2 cellular contexts compared by ENCODE assay signal in genomic region chr10:12171512-12171911, GRCh38.
TF ChIP-seq lines count a peak whose summit lies in the region.

No MANE protein-coding gene starts in this region.

TF ChIP-seq in A549, 52 proteins besides CTCF, POLR2A, EP300 and RAD21:
- TF ChIP-seq ZC3H11A (IDR thresholded peaks at IDR 0.05), result peak; percentile 74

TF ChIP-seq in HEK293, 187 proteins besides CTCF, POLR2A, EP300 and RAD21:
- TF ChIP-seq ZNF426 (tag by site-specific recombination; IDR thresholded peaks at IDR 0.05) (peak; percentile 98), ZNF341 (tag by site-specific recombination; IDR thresholded peaks at IDR 0.05; ENCODE audit: low read depth) (peak; percentile 44; the same call in 1 of the 2 replicates), ZNF292 (tag by site-specific recombination; IDR thresholded peaks at IDR 0.05; ENCODE audit: borderline replicate concordance, low read depth) (peak; percentile 89; the same call in 1 of the 2 replicates), ZNF560 (tag by site-specific recombination; IDR thresholded peaks at IDR 0.05; ENCODE audit: borderline replicate concordance) (peak; percentile 93), ZNF510 (tag by site-specific recombination; IDR thresholded peaks at IDR 0.05; ENCODE audit: insufficient replicate concordance) (peak; percentile 75), ZNF19 (tag by site-specific recombination; IDR thresholded peaks at IDR 0.05; ENCODE audit: low read depth) (0 out of 2 replicates have a peak, but pooled peaks have one; percentile 73), ZNF664 (tag by site-specific recombination; IDR thresholded peaks at IDR 0.05) (peak; percentile 90), GLI2 (tag by site-specific recombination; IDR thresholded peaks at IDR 0.05; ENCODE audit: borderline replicate concordance, low read depth) (peak; percentile 57; the same call in 1 of the 2 replicates), ZFP37 (tag by site-specific recombination; IDR thresholded peaks at IDR 0.05) (peak; percentile 81), ZNF580 (tag by site-specific recombination; IDR thresholded peaks at IDR 0.05) (peak; percentile 56; the same call in 1 of the 2 replicates), AEBP2 (tag by site-specific recombination; IDR thresholded peaks at IDR 0.05; ENCODE audit: borderline replicate concordance) (peak; percentile 91; the same call in 1 of the 2 replicates), ZNF558 (tag by site-specific recombination; IDR thresholded peaks at IDR 0.05) (peak; percentile 86), ZNF433 (tag by site-specific recombination; IDR thresholded peaks at IDR 0.05; ENCODE audit: low read depth) (peak; percentile 90), ZNF629 (tag by site-specific recombination; IDR thresholded peaks at IDR 0.05) (peak; percentile 67; the same call in 1 of the 2 replicates), SP3 (tag by site-specific recombination; IDR thresholded peaks at IDR 0.05) (peak; percentile 25; the same call in 1 of the 2 replicates), ZBTB21 (tag by site-specific recombination; IDR thresholded peaks at IDR 0.05) (peak; percentile 74), ZNF140 (tag by site-specific recombination; IDR thresholded peaks at IDR 0.05) (peak; percentile 86; the same call in 1 of the 2 replicates), ZBTB8A (tag by site-specific recombination; IDR thresholded peaks at IDR 0.05) (peak; percentile 89), ZNF404 (tag by site-specific recombination; IDR thresholded peaks at IDR 0.05) (peak; percentile 40; the same call in 1 of the 2 replicates), ZBTB11 (tag by site-specific recombination; conservative IDR thresholded peaks at IDR 0.05; ENCODE audit: low read depth) (peak; percentile 87), ZNF394 (tag by site-specific recombination; IDR thresholded peaks at IDR 0.05; ENCODE audit: borderline replicate concordance) (peak; percentile 99), ZNF530 (tag by site-specific recombination; IDR thresholded peaks at IDR 0.05; ENCODE audit: low read depth) (0 out of 2 replicates have a peak, but pooled peaks have one; percentile 31), ZNF555 (tag by site-specific recombination; conservative IDR thresholded peaks at IDR 0.05) (peak; percentile 95), ZBTB1 (tag by site-specific recombination; IDR thresholded peaks at IDR 0.05) (0 out of 2 replicates have a peak, but pooled peaks have one; percentile 36), GFI1B (tag by site-specific recombination; IDR thresholded peaks at IDR 0.05) (0 out of 2 replicates have a peak, but pooled peaks have one; percentile 26), TSHZ1 (tag by site-specific recombination; IDR thresholded peaks at IDR 0.05; ENCODE audit: borderline replicate concordance) (peak; percentile 30; the same call in 1 of the 2 replicates), ZNF623 (tag by site-specific recombination; IDR thresholded peaks at IDR 0.05) (peak; percentile 86), ZXDB (tag by site-specific recombination; IDR thresholded peaks at IDR 0.05) (peak; percentile 80), ZNF654 (tag by site-specific recombination; IDR thresholded peaks at IDR 0.05; ENCODE audit: low read depth) (peak; percentile 61), ZNF266 (tag by site-specific recombination; IDR thresholded peaks at IDR 0.05; ENCODE audit: low read depth) (peak; percentile 65), ZNF138 (tag by site-specific recombination; IDR thresholded peaks at IDR 0.05; ENCODE audit: borderline replicate concordance) (peak; percentile 71; the same call in 1 of the 2 replicates), ZNF791 (tag by site-specific recombination; IDR thresholded peaks at IDR 0.05) (peak; percentile 53; the same call in 1 of the 2 replicates), ZNF366 (tag by site-specific recombination; conservative IDR thresholded peaks at IDR 0.05) (peak; percentile 41; the same call in 1 of the 2 replicates), ZNF501 (tag by site-specific recombination; IDR thresholded peaks at IDR 0.05) (0 out of 2 replicates have a peak, but pooled peaks have one; percentile 62), ZNF202 (tag by site-specific recombination; IDR thresholded peaks at IDR 0.05; ENCODE audit: borderline replicate concordance) (peak; percentile 94; the same call in 1 of the 2 replicates)
- TF ChIP-seq, protein P1, sequence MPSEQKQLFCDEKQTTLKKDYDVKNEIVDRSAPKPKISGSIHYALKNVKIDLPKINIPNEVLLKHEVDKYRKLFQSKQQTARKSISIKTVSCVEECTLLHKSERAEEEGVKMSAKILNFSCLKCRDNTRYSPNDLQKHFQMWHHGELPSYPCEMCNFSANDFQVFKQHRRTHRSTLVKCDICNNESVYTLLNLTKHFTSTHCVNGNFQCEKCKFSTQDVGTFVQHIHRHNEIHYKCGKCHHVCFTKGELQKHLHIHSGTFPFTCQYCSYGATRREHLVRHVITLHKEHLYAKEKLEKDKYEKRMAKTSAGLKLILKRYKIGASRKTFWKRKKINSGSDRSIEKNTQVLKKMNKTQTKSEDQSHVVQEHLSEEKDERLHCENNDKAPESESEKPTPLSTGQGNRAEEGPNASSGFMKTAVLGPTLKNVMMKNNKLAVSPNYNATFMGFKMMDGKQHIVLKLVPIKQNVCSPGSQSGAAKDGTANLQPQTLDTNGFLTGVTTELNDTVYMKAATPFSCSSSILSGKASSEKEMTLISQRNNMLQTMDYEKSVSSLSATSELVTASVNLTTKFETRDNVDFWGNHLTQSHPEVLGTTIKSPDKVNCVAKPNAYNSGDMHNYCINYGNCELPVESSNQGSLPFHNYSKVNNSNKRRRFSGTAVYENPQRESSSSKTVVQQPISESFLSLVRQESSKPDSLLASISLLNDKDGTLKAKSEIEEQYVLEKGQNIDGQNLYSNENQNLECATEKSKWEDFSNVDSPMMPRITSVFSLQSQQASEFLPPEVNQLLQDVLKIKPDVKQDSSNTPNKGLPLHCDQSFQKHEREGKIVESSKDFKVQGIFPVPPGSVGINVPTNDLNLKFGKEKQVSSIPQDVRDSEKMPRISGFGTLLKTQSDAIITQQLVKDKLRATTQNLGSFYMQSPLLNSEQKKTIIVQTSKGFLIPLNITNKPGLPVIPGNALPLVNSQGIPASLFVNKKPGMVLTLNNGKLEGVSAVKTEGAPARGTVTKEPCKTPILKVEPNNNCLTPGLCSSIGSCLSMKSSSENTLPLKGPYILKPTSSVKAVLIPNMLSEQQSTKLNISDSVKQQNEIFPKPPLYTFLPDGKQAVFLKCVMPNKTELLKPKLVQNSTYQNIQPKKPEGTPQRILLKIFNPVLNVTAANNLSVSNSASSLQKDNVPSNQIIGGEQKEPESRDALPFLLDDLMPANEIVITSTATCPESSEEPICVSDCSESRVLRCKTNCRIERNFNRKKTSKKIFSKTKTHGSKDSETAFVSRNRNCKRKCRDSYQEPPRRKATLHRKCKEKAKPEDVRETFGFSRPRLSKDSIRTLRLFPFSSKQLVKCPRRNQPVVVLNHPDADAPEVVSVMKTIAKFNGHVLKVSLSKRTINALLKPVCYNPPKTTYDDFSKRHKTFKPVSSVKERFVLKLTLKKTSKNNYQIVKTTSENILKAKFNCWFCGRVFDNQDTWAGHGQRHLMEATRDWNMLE (tag by site-specific recombination; conservative IDR thresholded peaks at IDR 0.05; ENCODE audit: low read depth), result peak; percentile 96
- TF ChIP-seq, protein P2, sequence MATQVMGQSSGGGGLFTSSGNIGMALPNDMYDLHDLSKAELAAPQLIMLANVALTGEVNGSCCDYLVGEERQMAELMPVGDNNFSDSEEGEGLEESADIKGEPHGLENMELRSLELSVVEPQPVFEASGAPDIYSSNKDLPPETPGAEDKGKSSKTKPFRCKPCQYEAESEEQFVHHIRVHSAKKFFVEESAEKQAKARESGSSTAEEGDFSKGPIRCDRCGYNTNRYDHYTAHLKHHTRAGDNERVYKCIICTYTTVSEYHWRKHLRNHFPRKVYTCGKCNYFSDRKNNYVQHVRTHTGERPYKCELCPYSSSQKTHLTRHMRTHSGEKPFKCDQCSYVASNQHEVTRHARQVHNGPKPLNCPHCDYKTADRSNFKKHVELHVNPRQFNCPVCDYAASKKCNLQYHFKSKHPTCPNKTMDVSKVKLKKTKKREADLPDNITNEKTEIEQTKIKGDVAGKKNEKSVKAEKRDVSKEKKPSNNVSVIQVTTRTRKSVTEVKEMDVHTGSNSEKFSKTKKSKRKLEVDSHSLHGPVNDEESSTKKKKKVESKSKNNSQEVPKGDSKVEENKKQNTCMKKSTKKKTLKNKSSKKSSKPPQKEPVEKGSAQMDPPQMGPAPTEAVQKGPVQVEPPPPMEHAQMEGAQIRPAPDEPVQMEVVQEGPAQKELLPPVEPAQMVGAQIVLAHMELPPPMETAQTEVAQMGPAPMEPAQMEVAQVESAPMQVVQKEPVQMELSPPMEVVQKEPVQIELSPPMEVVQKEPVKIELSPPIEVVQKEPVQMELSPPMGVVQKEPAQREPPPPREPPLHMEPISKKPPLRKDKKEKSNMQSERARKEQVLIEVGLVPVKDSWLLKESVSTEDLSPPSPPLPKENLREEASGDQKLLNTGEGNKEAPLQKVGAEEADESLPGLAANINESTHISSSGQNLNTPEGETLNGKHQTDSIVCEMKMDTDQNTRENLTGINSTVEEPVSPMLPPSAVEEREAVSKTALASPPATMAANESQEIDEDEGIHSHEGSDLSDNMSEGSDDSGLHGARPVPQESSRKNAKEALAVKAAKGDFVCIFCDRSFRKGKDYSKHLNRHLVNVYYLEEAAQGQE (tag by site-specific recombination; IDR thresholded peaks at IDR 0.05), result peak; percentile 79
- TF ChIP-seq, protein P3, sequence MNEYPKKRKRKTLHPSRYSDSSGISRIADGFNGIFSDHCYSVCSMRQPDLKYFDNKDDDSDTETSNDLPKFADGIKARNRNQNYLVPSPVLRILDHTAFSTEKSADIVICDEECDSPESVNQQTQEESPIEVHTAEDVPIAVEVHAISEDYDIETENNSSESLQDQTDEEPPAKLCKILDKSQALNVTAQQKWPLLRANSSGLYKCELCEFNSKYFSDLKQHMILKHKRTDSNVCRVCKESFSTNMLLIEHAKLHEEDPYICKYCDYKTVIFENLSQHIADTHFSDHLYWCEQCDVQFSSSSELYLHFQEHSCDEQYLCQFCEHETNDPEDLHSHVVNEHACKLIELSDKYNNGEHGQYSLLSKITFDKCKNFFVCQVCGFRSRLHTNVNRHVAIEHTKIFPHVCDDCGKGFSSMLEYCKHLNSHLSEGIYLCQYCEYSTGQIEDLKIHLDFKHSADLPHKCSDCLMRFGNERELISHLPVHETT (tag by site-specific recombination; IDR thresholded peaks at IDR 0.05), result peak; percentile 84
TF ChIP-seq in HEK293: peak in this region for 38; not testable (repeated sequence) for 149.
